Comparison of ENCODE assay signal across 8 cellular contexts in the genomic region with DNA sequence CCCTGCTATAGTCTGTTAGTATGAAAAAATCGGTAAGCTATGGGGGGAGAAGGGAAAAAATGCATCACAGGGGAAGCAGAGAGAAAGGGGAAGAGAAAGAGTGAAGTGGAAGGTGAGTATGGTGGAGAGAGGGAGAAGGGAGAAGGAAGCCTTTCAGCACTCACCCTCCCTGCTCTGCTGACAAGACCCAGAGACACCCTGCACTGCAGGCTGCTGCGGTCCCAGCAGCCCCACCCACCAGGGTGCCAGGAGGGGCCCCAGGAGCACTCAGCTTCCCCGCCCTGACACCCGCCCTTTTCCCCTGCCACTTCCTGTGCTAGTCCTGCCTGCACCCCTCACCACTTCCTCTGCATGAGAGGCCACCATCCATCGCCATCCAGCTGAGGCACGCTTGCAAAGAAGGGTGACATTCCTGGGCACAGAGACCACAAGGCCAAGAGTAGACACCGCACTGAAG. TPM values are rescaled to one million over a fixed set of nuclear protein-coding genes. Genes with fewer than 3 reads are reported as not detected.
DNase-seq lines count a peak whose midpoint lies in the region; ATAC-seq and TF ChIP-seq lines count a peak whose summit lies in the region.

No MANE protein-coding gene starts in this region.

- H3K4me1 Mint-ChIP-seq in T-helper 2 cell treated with Interferon-gamma antibody and Interleukin-4, amounts not matched to agents 5 μg/mL and 100 μg/mL, for 36 hours (ENCODE audit: low read depth) = peaks cover 82% of the 10 kb centered on the region

- DNase-seq in T-helper 2 cell treated with Interferon-gamma antibody and Interleukin-4, amounts not matched to agents 5 μg/mL and 100 μg/mL, for 36 hours (ENCODE audit: low spot score) = peak; percentile 79
- peak in 5 of 7 donors; percentile 31 to 60 (median 49) for DNase-seq in adrenal gland
- DNase-seq in AG20443 (ENCODE audit: low spot score) = no peak
- DNase-seq in foreskin keratinocyte = no peak
- DNase-seq in LoVo (ENCODE audit: low spot score) = no peak

- WGBS in adrenal gland, 4 donors = 42 to 58% (median 51%) methylated on average over 3 to 7 of the region's 7 CpGs

- TF ChIP-seq POLR2A in GM19193 (IDR thresholded peaks at IDR 0.05; ENCODE audit: extremely low read depth, insufficient read depth, insufficient read length) (peak; percentile 64), adrenal gland (IDR thresholded peaks at IDR 0.05) (no peak)

- ATAC-seq in HG03159 (IDR thresholded peaks at IDR 0.05; ENCODE audit: unreplicated experiment) = peak; percentile 40
- ATAC-seq in foreskin keratinocyte = no peak

- peaks cover 0 to 41% of the 10 kb centered on the region in 2 donors for H3K4me1 ChIP-seq in adrenal gland (replicated peaks in 1 of 2)
- H3K4me1 ChIP-seq in rectal smooth muscle tissue (ENCODE audit: control insufficient read depth, insufficient read depth, low read length) = no peaks in the 10 kb centered on the region
- peaks cover 40% of the 10 kb centered on the region for H3K4me1 ChIP-seq in foreskin keratinocyte

- no peaks in the 10 kb centered on the region for H3K9me3 Mint-ChIP-seq in T-helper 2 cell treated with Interferon-gamma antibody and Interleukin-4, amounts not matched to agents 5 μg/mL and 100 μg/mL, for 36 hours

- no peaks in the 10 kb centered on the region for H3K9me3 ChIP-seq in adrenal gland (replicated peaks in 1 of 3)

- H3K4me3 Mint-ChIP-seq in T-helper 2 cell treated with Interferon-gamma antibody and Interleukin-4, amounts not matched to agents 5 μg/mL and 100 μg/mL, for 36 hours = peak overlapping the region; percentile 95

- peaks cover 81% of the 10 kb centered on the region for H3K36me3 Mint-ChIP-seq in T-helper 2 cell treated with Interferon-gamma antibody and Interleukin-4, amounts not matched to agents 5 μg/mL and 100 μg/mL, for 36 hours (ENCODE audit: low read depth)

- H3K4me3 ChIP-seq in adrenal gland (no peak overlapping the region), rectal smooth muscle tissue (ENCODE audit: low read length) (peak overlapping the region; percentile 51)

- H3K27me3 ChIP-seq in adrenal gland (no peaks in the 10 kb centered on the region), rectal smooth muscle tissue (ENCODE audit: control insufficient read depth, insufficient read depth, low read length) (no peaks in the 10 kb centered on the region), foreskin keratinocyte (no peaks in the 10 kb centered on the region)

- H3K27ac ChIP-seq in adrenal gland (peak overlapping the region in 1 of 5 donors; percentile 77), rectal smooth muscle tissue (ENCODE audit: low read depth, low read length) (no peak overlapping the region), foreskin keratinocyte (no peak overlapping the region)

- intact Hi-C loops in adrenal gland (cut with DNase I) = no loop called here

- H3K36me3 ChIP-seq in adrenal gland (replicated peaks in 1 of 2) (no peaks in the 10 kb centered on the region), rectal smooth muscle tissue (ENCODE audit: control insufficient read depth, insufficient read depth, low read length) (no peaks in the 10 kb centered on the region)

- TF ChIP-seq CTCF in adrenal gland (IDR thresholded peaks at IDR 0.05) (no peak), foreskin keratinocyte (conservative IDR thresholded peaks at IDR 0.05) (no peak)

- peak overlapping the region; percentile 99 for H3K27ac Mint-ChIP-seq in T-helper 2 cell treated with Interferon-gamma antibody and Interleukin-4, amounts not matched to agents 5 μg/mL and 100 μg/mL, for 36 hours

- H3K27me3 Mint-ChIP-seq in T-helper 2 cell treated with Interferon-gamma antibody and Interleukin-4, amounts not matched to agents 5 μg/mL and 100 μg/mL, for 36 hours (ENCODE audit: low read depth) = no peaks in the 10 kb centered on the region

- H3K9ac ChIP-seq in rectal smooth muscle tissue (ENCODE audit: low read length) = no peak overlapping the region

RNA-seq across cellular contexts. Expression of gene STK10, which starts 12.7 kb away (rescaled TPM):
- total RNA-seq in adrenal gland (10 to 100 TPM in 7 of 8 donors, 1 to 10 TPM in 1; 6.6 to 39.1 (median 24.8) TPM), foreskin keratinocyte (28.2 and 31.2 TPM in 2 replicates)
- polyA plus RNA-seq in adrenal gland (10 to 100 TPM in 2 of 3 donors, 1 to 10 TPM in 1; 5.5 to 17.1 (median 12.9) TPM), foreskin keratinocyte (19.4 and 25.6 TPM in 2 replicates)

RNA-seq across cellular contexts. Expression of gene EFCAB9, which starts 18.7 kb away (rescaled TPM):
- total RNA-seq in adrenal gland (not detected), foreskin keratinocyte (not detected in 2 replicates)
- polyA plus RNA-seq in adrenal gland (not detected), foreskin keratinocyte (not detected in 2 replicates)

Comparison
In these comparisons a context has a peak if more than half of its experiments do, and no peak if none do; other contexts are left out.
1. DNase-seq: peak in T-helper 2 cell treated with Interferon-gamma antibody and Interleukin-4, amounts not matched to agents 5 μg/mL and 100 μg/mL, for 36 hours (single experiment) and adrenal gland (5 of 7); none in AG20443 (single experiment), foreskin keratinocyte (0 of 2) and LoVo (single experiment).